ENCODE assay signal across 11 cellular contexts in the genomic region with DNA sequence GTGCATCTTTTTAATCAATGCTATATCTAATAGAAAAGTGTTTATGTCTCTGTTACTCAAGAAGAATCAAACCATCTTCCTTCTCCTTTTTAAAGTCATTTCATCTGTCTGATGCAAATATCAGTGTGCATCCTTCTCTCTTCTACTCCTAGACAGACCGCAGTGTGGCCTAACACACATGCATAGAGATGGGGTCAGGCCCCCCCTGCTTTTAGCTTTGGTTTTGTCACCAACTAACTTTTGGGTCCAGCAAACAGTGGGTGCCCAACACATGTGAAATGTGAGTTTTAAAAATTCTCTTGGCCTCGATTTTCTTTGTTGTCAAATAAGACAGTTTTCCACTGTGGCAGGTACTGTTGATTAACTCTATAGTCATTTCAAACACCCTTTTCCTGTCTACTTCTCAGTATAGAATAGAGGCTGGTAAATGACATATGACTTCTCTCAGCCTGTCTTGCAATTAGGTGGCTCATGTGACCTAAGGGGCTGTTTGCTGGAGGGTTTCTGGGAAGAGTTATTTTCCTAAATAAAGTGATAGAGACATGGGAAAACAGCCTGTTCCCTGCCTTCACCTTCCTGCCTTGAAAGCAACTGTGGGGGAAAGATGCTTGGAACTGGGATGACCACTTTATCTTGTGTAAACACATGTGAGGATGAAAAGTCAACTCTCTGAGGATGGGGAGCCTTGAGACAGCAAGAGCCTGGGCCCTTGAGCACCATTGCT.
DNase-seq lines count a peak whose midpoint lies in the region; ATAC-seq and TF ChIP-seq lines count a peak whose summit lies in the region.
"Had no signal": no experiment of that assay in that cellular context is flagged by ENCODE, and none has a peak within 500 bp of the region (broad histone marks: within the 10 kb centered on the region; RNA-seq: fewer than 3 reads in every experiment).

No MANE protein-coding gene starts in this region.

- H3K4me1 Mint-ChIP-seq in effector memory CD8-positive, alpha-beta T cell (ENCODE audit: low read depth in 2 of 2): peaks cover 41 to 60% of the 10 kb centered on the region in 2 donors

- peak; percentile 41 for ATAC-seq in GM19023 (IDR thresholded peaks at IDR 0.05; ENCODE audit: unreplicated experiment)
- peak; percentile 45 for ATAC-seq in GM21825 (IDR thresholded peaks at IDR 0.05; ENCODE audit: unreplicated experiment)
- ATAC-seq in HG03460 (IDR thresholded peaks at IDR 0.05; ENCODE audit: unreplicated experiment): peak; percentile 46
- ATAC-seq in effector memory CD8-positive, alpha-beta T cell (replicated peaks): no peak
- ATAC-seq: left colon had no signal

- intact Hi-C loops in dorsolateral prefrontal cortex (cut with DNase I): no loop called here

- DNase-seq in effector memory CD8-positive, alpha-beta T cell: no peak
- no peak for DNase-seq in dorsolateral prefrontal cortex
- no peak for DNase-seq in NCI-H1417 treated with DMSO at 0.1 percent for 48 hours (lab: John Stamatoyannopoulos, UW)
- DNase-seq in kidney glomerular epithelial cell (lab: John Stamatoyannopoulos, UW): no peak
- no peak for DNase-seq in NCI-H226
- DNase-seq: activated CD4-positive, alpha-beta T cell treated with anti-CD3 and anti-CD28 coated beads for 48 hours; left colon had no signal

- no peaks in the 10 kb centered on the region for H3K27me3 ChIP-seq in dorsolateral prefrontal cortex
- H3K27me3 ChIP-seq: cardiac muscle cell had no signal

- H3K9me3 Mint-ChIP-seq in effector memory CD8-positive, alpha-beta T cell: peaks cover 0 to 1% of the 10 kb centered on the region in 2 donors

- no peaks in the 10 kb centered on the region for H3K27me3 Mint-ChIP-seq in effector memory CD8-positive, alpha-beta T cell

- H3K27ac ChIP-seq in dorsolateral prefrontal cortex: no peak overlapping the region
- H3K27ac ChIP-seq: cardiac muscle cell had no signal

- H3K27ac Mint-ChIP-seq in effector memory CD8-positive, alpha-beta T cell: peak overlapping the region; percentile 77 to 88

- no peak overlapping the region for H3K4me3 Mint-ChIP-seq in effector memory CD8-positive, alpha-beta T cell

- H3K4me3 ChIP-seq in dorsolateral prefrontal cortex: no peak overlapping the region
- H3K4me3 ChIP-seq: cardiac muscle cell had no signal

- no peak for TF ChIP-seq CTCF in dorsolateral prefrontal cortex (IDR thresholded peaks at IDR 0.05 in 54 of 56, conservative IDR thresholded peaks at IDR 0.05 in 2 of 56; ENCODE audit: low read depth in 1 of 56, partially characterized antibody in 56 of 56)

- no peaks in the 10 kb centered on the region for H3K36me3 Mint-ChIP-seq in effector memory CD8-positive, alpha-beta T cell (ENCODE audit: insufficient read depth)
